ENCODE assay signal across 1 cellular context in genomic region chr9:134719331-134719730, GRCh38.
TF ChIP-seq lines count a peak whose summit lies in the region.

No MANE protein-coding gene starts in this region.

TF ChIP-seq in IMR-90, 13 proteins besides CTCF, POLR2A, EP300 and RAD21:
- TF ChIP-seq NFE2L2 (IDR thresholded peaks at IDR 0.05; ENCODE audit: low read depth, low read length) (no peak), MXI1 (IDR thresholded peaks at IDR 0.05; ENCODE audit: borderline replicate concordance, low read depth, low read length) (no peak), BHLHE40 (IDR thresholded peaks at IDR 0.05; ENCODE audit: low read depth, low read length) (no peak), CHD1 (IDR thresholded peaks at IDR 0.05; ENCODE audit: low read depth, low read length) (no peak), SMC3 (IDR thresholded peaks at IDR 0.05; ENCODE audit: low read depth, low read length) (no peak), ELK1 (IDR thresholded peaks at IDR 0.05; ENCODE audit: borderline replicate concordance, low read depth, low read length) (no peak), MAFK (IDR thresholded peaks at IDR 0.05; ENCODE audit: low read depth, low read length) (no peak), USF2 (IDR thresholded peaks at IDR 0.05; ENCODE audit: low read depth, low read length) (no peak)
